In the genomic region with DNA sequence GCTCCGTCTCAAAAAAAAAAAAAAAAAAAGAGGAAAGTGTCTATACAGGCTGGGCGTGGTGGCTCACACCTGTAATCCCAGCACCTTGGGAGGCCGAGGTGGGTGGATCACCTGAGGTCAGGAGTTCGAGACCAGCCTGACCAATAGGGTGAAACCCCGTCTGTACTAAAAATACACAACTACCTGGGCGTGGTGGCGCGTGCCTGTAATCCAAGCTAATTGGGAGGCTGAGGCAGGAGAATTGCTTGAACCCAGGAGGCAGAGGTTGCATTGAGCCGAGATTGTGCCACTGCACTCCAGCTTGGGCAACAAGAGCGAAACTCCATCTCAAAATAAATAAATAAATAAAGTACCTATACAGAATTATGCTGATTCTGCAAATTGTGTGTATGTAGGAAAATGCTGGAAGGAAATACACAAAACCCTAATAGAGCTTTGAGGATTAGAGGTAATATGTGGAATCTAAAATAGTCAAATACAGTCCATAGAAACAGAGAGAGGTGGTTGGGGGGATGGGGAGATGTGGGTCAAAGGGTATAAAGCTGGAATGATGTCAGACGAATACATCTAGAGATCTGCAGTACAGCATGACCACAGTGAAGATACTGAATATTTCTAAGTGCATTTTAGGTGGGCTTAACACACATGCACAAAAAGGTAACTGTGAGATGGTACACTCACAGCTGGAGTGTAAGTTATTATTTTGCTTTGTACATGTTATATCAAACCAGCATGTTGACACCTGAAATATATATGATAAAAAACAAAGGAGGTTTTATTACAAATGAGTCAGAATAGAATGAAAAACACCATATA, we compare ENCODE assay signal across 9 cellular contexts.
DNase-seq lines count a peak whose midpoint lies in the region; ATAC-seq and TF ChIP-seq lines count a peak whose summit lies in the region.
"Had no signal": no experiment of that assay in that cellular context is flagged by ENCODE, and none has a peak within 500 bp of the region (broad histone marks: within the 10 kb centered on the region; RNA-seq: fewer than 3 reads in every experiment).

No MANE protein-coding gene starts in this region.

- H3K79me2 ChIP-seq in ACC112 (ENCODE audit: control insufficient read depth, insufficient read depth, low read length, unreplicated experiment): peaks cover 87% of the 10 kb centered on the region

- peak overlapping the region; percentile 21 for H2BK120ac ChIP-seq in mesenchymal stem cell (ENCODE audit: low read depth, low read length)

- H2BK12ac ChIP-seq in mesenchymal stem cell (ENCODE audit: low read length in 2 of 2): no peak overlapping the region

- H3K4ac ChIP-seq in mesenchymal stem cell (ENCODE audit: low read depth in 1 of 2, low read length in 2 of 2): no peak overlapping the region

- intact Hi-C loops in prostate gland (cut with DNase I): no loop called here
- intact Hi-C loops in body of pancreas (cut with DNase I): no loop called here

- H2BK5ac ChIP-seq in mesenchymal stem cell (ENCODE audit: low read depth, low read length, poor library complexity, severe bottlenecking): no peak overlapping the region

- H3K36me3 Mint-ChIP-seq in activated naive CD8-positive, alpha-beta T cell treated with anti-CD3 and anti-CD28 coated beads, Interleukin-2, amount 10 ng/mL, durations not matched to agents 7 days and 5 days: peaks cover 41% of the 10 kb centered on the region

- H3K4me1 ChIP-seq in ACC112 (ENCODE audit: control insufficient read depth, insufficient read depth, low read length, unreplicated experiment): peaks cover 45% of the 10 kb centered on the region
- peaks cover 18% of the 10 kb centered on the region for H3K4me1 ChIP-seq in mesenchymal stem cell (ENCODE audit: control insufficient read depth, insufficient read depth, low read depth, low read length)
- H3K4me1 ChIP-seq in prostate gland (replicated peaks): no peaks in the 10 kb centered on the region
- peaks cover 25% of the 10 kb centered on the region for H3K4me1 ChIP-seq in body of pancreas

- no peaks in the 10 kb centered on the region for H3K79me1 ChIP-seq in mesenchymal stem cell (replicated peaks; ENCODE audit: low read length, poor library complexity, severe bottlenecking)

- no peak overlapping the region for H2BK15ac ChIP-seq in mesenchymal stem cell (ENCODE audit: low read depth, poor library complexity, severe bottlenecking)

- H3K36me3 ChIP-seq in ACC112 (ENCODE audit: insufficient read depth, low read length) (peaks cover 32% of the 10 kb centered on the region), mesenchymal stem cell (ENCODE audit: control insufficient read depth in 1 of 2, insufficient read depth in 2 of 2, low read depth in 1 of 2, low read length in 2 of 2) (peaks cover 16 to 68% of the 10 kb centered on the region in 2 experiments), prostate gland (no peaks in the 10 kb centered on the region), body of pancreas (replicated peaks in 1 of 2; ENCODE audit: insufficient read depth in 1 of 2, low read depth in 2 of 2) (no peaks in the 10 kb centered on the region)

- peak overlapping the region; percentile 97 for H3K9ac ChIP-seq in mesenchymal stem cell (ENCODE audit: low read length)

- no peaks in the 10 kb centered on the region for H3K27me3 Mint-ChIP-seq in activated naive CD8-positive, alpha-beta T cell treated with anti-CD3 and anti-CD28 coated beads, Interleukin-2, amount 10 ng/mL, durations not matched to agents 7 days and 5 days

- no peaks in the 10 kb centered on the region for H3K9me3 Mint-ChIP-seq in activated naive CD8-positive, alpha-beta T cell treated with anti-CD3 and anti-CD28 coated beads, Interleukin-2, amount 10 ng/mL, durations not matched to agents 7 days and 5 days

- no peak overlapping the region for H4K91ac ChIP-seq in mesenchymal stem cell (ENCODE audit: low read length)

- DNase-seq in activated naive CD8-positive, alpha-beta T cell treated with anti-CD3 and anti-CD28 coated beads, Interleukin-2, amount 10 ng/mL, durations not matched to agents 7 days and 5 days: no peak
- no peak for DNase-seq in mesenchymal stem cell
- no peak for DNase-seq in prostate gland (ENCODE audit: low spot score)
- DNase-seq in epidermal melanocyte (ENCODE audit: insufficient read length, low spot score): no peak
- no peak for DNase-seq in body of pancreas
- DNase-seq: NCI-H1694 had no signal

- H3K27me3 ChIP-seq in ACC112 (ENCODE audit: insufficient read depth, low read length) (no peaks in the 10 kb centered on the region), mesenchymal stem cell (ENCODE audit: control insufficient read depth in 1 of 2, insufficient read depth in 1 of 2, low read length in 2 of 2) (no peaks in the 10 kb centered on the region), prostate gland (replicated peaks; ENCODE audit: insufficient read depth) (no peaks in the 10 kb centered on the region), body of pancreas (no peaks in the 10 kb centered on the region)

- no peak overlapping the region for H3K14ac ChIP-seq in mesenchymal stem cell (ENCODE audit: low read length in 2 of 2)

- no peak overlapping the region for H3K23ac ChIP-seq in mesenchymal stem cell (ENCODE audit: low read length in 2 of 2)

- peak overlapping the region; percentile 94 for H3K4me3 ChIP-seq in ACC112 (ENCODE audit: low read depth, low read length)
- peak overlapping the region in 1 of 2 experiments; percentile 91 for H3K4me3 ChIP-seq in mesenchymal stem cell (ENCODE audit: insufficient read depth in 1 of 2, low read depth in 1 of 2, low read length in 2 of 2)
- no peak overlapping the region for H3K4me3 ChIP-seq in prostate gland
- H3K4me3 ChIP-seq in body of pancreas: no peak overlapping the region

- TF ChIP-seq POLR2A in GM18505 (IDR thresholded peaks at IDR 0.05; ENCODE audit: borderline replicate concordance, extremely low read depth, insufficient read depth, insufficient read length) (peak; percentile 0), prostate gland (IDR thresholded peaks at IDR 0.05) (no peak), body of pancreas (IDR thresholded peaks at IDR 0.05) (no peak)

- peak overlapping the region; percentile 14 for H3K27ac Mint-ChIP-seq in activated naive CD8-positive, alpha-beta T cell treated with anti-CD3 and anti-CD28 coated beads, Interleukin-2, amount 10 ng/mL, durations not matched to agents 7 days and 5 days

- H3K27ac ChIP-seq in ACC112 (ENCODE audit: low read depth, low read length) (peak overlapping the region; percentile 99), mesenchymal stem cell (ENCODE audit: low read length, poor library complexity, severe bottlenecking) (peak overlapping the region; percentile 99), prostate gland (no peak overlapping the region), body of pancreas (no peak overlapping the region)

- POLR2A ChIA-PET in activated naive CD8-positive, alpha-beta T cell treated with anti-CD3 and anti-CD28 coated beads, Interleukin-2, amount 10 ng/mL, durations not matched to agents 7 days and 5 days (lab: Charles Lee): interaction anchor here (1.3 kb wide), 1 partner anchor 48 kb away, joined by 3 read pairs; no protein-coding TSS in a partner anchor

- no peak overlapping the region for H3K4me2 ChIP-seq in mesenchymal stem cell (ENCODE audit: low read length, poor library complexity, severe bottlenecking)

- 84% methylated on average over 8 of the region's 11 CpGs for WGBS in mesenchymal stem cell
- WGBS in prostate gland: 95% methylated on average over 11 of the region's 11 CpGs
- 92 to 97% methylated on average over 11 of the region's 11 CpGs for WGBS in body of pancreas, 2 donors

- H3K4me3 Mint-ChIP-seq in activated naive CD8-positive, alpha-beta T cell treated with anti-CD3 and anti-CD28 coated beads, Interleukin-2, amount 10 ng/mL, durations not matched to agents 7 days and 5 days: no peak overlapping the region

- H3K18ac ChIP-seq in mesenchymal stem cell (ENCODE audit: low read depth in 1 of 2, low read length in 2 of 2): no peak overlapping the region

- peak overlapping the region; percentile 23 for H4K8ac ChIP-seq in mesenchymal stem cell (ENCODE audit: low read length)

- H3K9me3 ChIP-seq in mesenchymal stem cell (ENCODE audit: control insufficient read depth, low read length) (no peaks in the 10 kb centered on the region), prostate gland (no peaks in the 10 kb centered on the region), body of pancreas (no peaks in the 10 kb centered on the region)

- H2AK5ac ChIP-seq in mesenchymal stem cell (ENCODE audit: low read length, severe bottlenecking): no peak overlapping the region

- H2AFZ ChIP-seq in ACC112 (ENCODE audit: low read length, unreplicated experiment): no peak overlapping the region
- H2AFZ ChIP-seq in mesenchymal stem cell (ENCODE audit: low read depth, low read length): no peak overlapping the region

- ATAC-seq in GM18505 (IDR thresholded peaks at IDR 0.05; ENCODE audit: unreplicated experiment) (no peak), HG03571 (IDR thresholded peaks at IDR 0.05; ENCODE audit: unreplicated experiment) (no peak), body of pancreas (no peak)
- ATAC-seq in activated naive CD8-positive, alpha-beta T cell treated with anti-CD3 and anti-CD28 coated beads, Interleukin-2, amount 10 ng/mL, durations not matched to agents 7 days and 5 days (ENCODE audit: low read depth): no peak

- TF ChIP-seq CTCF in prostate gland (IDR thresholded peaks at IDR 0.05): no peak
- TF ChIP-seq CTCF in body of pancreas (IDR thresholded peaks at IDR 0.05): no peak

- H3K4me1 Mint-ChIP-seq in activated naive CD8-positive, alpha-beta T cell treated with anti-CD3 and anti-CD28 coated beads, Interleukin-2, amount 10 ng/mL, durations not matched to agents 7 days and 5 days: peaks cover 60% of the 10 kb centered on the region

Comparison
In these comparisons a context has a peak if more than half of its experiments do, and no peak if none do; other contexts are left out.
1. H3K27ac ChIP-seq: peak in ACC112 (single experiment) and mesenchymal stem cell (single experiment); none in prostate gland (0 of 2) and body of pancreas (0 of 4).